In genomic region chr9:90368241-90368640, GRCh38 we compare ENCODE assay signal across 18 cellular contexts.
"Had no signal": no experiment of that assay in that cellular context is flagged by ENCODE, and none has a peak within 500 bp of the region (broad histone marks: within the 10 kb centered on the region; RNA-seq: fewer than 3 reads in every experiment).

No MANE protein-coding gene starts in this region.

- H3K9me3 ChIP-seq: colonic mucosa, uterus had no signal

- H3K4me3 ChIP-seq: colonic mucosa, lung, uterus had no signal

- H3K4me3 Mint-ChIP-seq: endodermal cell, immature natural killer cell, naive B cell, nephron, type B pancreatic cell had no signal

- H3K36me3 ChIP-seq: colonic mucosa, uterus had no signal

- H3K27ac Mint-ChIP-seq: endodermal cell, immature natural killer cell, naive B cell, nephron, type B pancreatic cell had no signal

- H3K27ac ChIP-seq: colonic mucosa, foreskin keratinocyte, uterus had no signal

- DNase-seq: colonic mucosa; dermis blood vessel endothelial cell; endodermal cell; erythroblast; foreskin keratinocyte; immature natural killer cell; left cardiac atrium; left ventricle myocardium superior; mesenchymal stem cell; naive B cell; right cardiac atrium; small intestine; stimulated activated CD4-positive, alpha-beta T cell treated with anti-CD3 and anti-CD28 coated beads, Interleukin-12 subunit alpha, Interleukin-12 subunit beta, amount 100 ng/mL, for 4 hours; stimulated activated naive CD4-positive, alpha-beta T cell; uterus had no signal

- H3K9me3 Mint-ChIP-seq: endodermal cell, immature natural killer cell, naive B cell, type B pancreatic cell had no signal

- H3K27me3 Mint-ChIP-seq: type B pancreatic cell had no signal

- H3K36me3 Mint-ChIP-seq: immature natural killer cell, naive B cell, type B pancreatic cell had no signal

- H3K4me1 Mint-ChIP-seq: immature natural killer cell, naive B cell, nephron had no signal

- H3K27me3 ChIP-seq: colonic mucosa, foreskin keratinocyte, uterus had no signal
